Comparison of ENCODE assay signal across 9 cellular contexts in genomic region chr4:76868780-76869179, GRCh38. TPM values are rescaled to one million over a fixed set of nuclear protein-coding genes. Genes with fewer than 3 reads are reported as not detected.
DNase-seq lines count a peak whose midpoint lies in the region; ATAC-seq, FAIRE-seq and TF ChIP-seq lines count a peak whose summit lies in the region.
"Not testable (repeated sequence)": the region's sequence is repeated elsewhere in the genome, so short reads cannot be mapped to it uniquely, and the experiment has no call there.
"Had no signal": no experiment of that assay in that cellular context is flagged by ENCODE, and none has a peak within 500 bp of the region (broad histone marks: within the 10 kb centered on the region; RNA-seq: fewer than 3 reads in every experiment).

No MANE protein-coding gene starts in this region.

- not testable (repeated sequence) for H3K18ac ChIP-seq in mesendoderm (ENCODE audit: low read length); trophoblast cell (ENCODE audit: low read length)

- not testable (repeated sequence) for H4K5ac ChIP-seq in mesendoderm (ENCODE audit: low read length)

- peak overlapping the region; percentile 43 for H2BK5ac ChIP-seq in mesendoderm (ENCODE audit: low read length)
- H2BK5ac ChIP-seq in trophoblast cell (ENCODE audit: low read depth, low read length, poor library complexity) = not testable (repeated sequence)

- H3K9me3 Mint-ChIP-seq in GM23338; astrocyte (ENCODE audit: unreplicated experiment): not testable (repeated sequence)

- peak; percentile 21 to 50; a peak in 2 of 4 replicates for TF ChIP-seq CTCF in GM23338 (conservative IDR thresholded peaks at IDR 0.05; ENCODE audit: low read depth in 2 of 2)
- TF ChIP-seq CTCF in astrocyte (IDR thresholded peaks at IDR 0.05; ENCODE audit: insufficient read depth, low read depth, low read length); fibroblast of villous mesenchyme (IDR thresholded peaks at IDR 0.05; ENCODE audit: insufficient read depth, low read depth, low read length): not testable (repeated sequence)

- peak overlapping the region; percentile 62; the same call in 1 of the 2 replicates for H3K4me2 ChIP-seq in GM23338
- not testable (repeated sequence) for H3K4me2 ChIP-seq in astrocyte (ENCODE audit: low read length); mesendoderm (ENCODE audit: low read length); trophoblast cell (ENCODE audit: low read length)

- peak overlapping the region; percentile 83 for H4K91ac ChIP-seq in trophoblast cell (ENCODE audit: low read depth, low read length)

- not testable (repeated sequence) for FAIRE-seq in astrocyte (lab: Jason Lieb, UNC)

- H4K20me1 ChIP-seq in GM23338 (replicated peaks; ENCODE audit: insufficient read depth); astrocyte (ENCODE audit: insufficient read depth, low read length): not testable (repeated sequence)

- not testable (repeated sequence) for H3K4me3 Mint-ChIP-seq in GM23338; astrocyte (ENCODE audit: unreplicated experiment)

- H3K36me3 ChIP-seq in GM23338 (ENCODE audit: insufficient read depth); astrocyte (ENCODE audit: insufficient read depth, low read length); mesendoderm (ENCODE audit: control insufficient read depth, insufficient read depth, low read length); trophoblast cell (ENCODE audit: control insufficient read depth in 1 of 2, insufficient read depth in 2 of 2, low read length in 2 of 2): not testable (repeated sequence)

- peak overlapping the region; percentile 42 for H2BK12ac ChIP-seq in trophoblast cell (ENCODE audit: low read length)

- not testable (repeated sequence) for H2BK120ac ChIP-seq in mesendoderm (ENCODE audit: low read depth, low read length)
- H2BK120ac ChIP-seq in trophoblast cell (ENCODE audit: insufficient read depth, low read length, poor library complexity) = peak overlapping the region; percentile 68

- not testable (repeated sequence) for H3K27ac ChIP-seq in GM23338 (ENCODE audit: low read depth); astrocyte (ENCODE audit: low read depth, low read length); mesendoderm (ENCODE audit: low read depth, low read length); trophoblast cell (ENCODE audit: low read depth, low read length)

- H3K9me3 ChIP-seq in astrocyte (ENCODE audit: insufficient read depth, low read depth, low read length); trophoblast cell (ENCODE audit: insufficient read depth, low read depth, low read length): not testable (repeated sequence)

- H3K14ac ChIP-seq in trophoblast cell (ENCODE audit: low read length) = peak overlapping the region; percentile 39

- H3K27me3 ChIP-seq in GM23338 (ENCODE audit: insufficient read depth); astrocyte (ENCODE audit: insufficient read depth, low read length); mesendoderm (ENCODE audit: insufficient read depth, low read length, poor library complexity); trophoblast cell (ENCODE audit: insufficient read depth, low read length): not testable (repeated sequence)

- H3K36me3 Mint-ChIP-seq in GM23338 (ENCODE audit: low read depth); astrocyte (ENCODE audit: low read depth, unreplicated experiment): not testable (repeated sequence)

- H3K27me3 Mint-ChIP-seq in GM23338 (ENCODE audit: insufficient read depth, low read depth, poor library complexity) = peaks cover 12% of the 10 kb centered on the region
- H3K27me3 Mint-ChIP-seq in astrocyte (ENCODE audit: low read depth, unreplicated experiment) = not testable (repeated sequence)

- H3K27ac Mint-ChIP-seq in GM23338 = peak overlapping the region; percentile 96
- peak overlapping the region; percentile 4 for H3K27ac Mint-ChIP-seq in astrocyte (ENCODE audit: unreplicated experiment)

- not testable (repeated sequence) for H2AK5ac ChIP-seq in mesendoderm (ENCODE audit: low read length); trophoblast cell (ENCODE audit: low read length)

- ATAC-seq in GM23338 = peak; percentile 20; the same call in 2 of the 3 replicates

- H3K56ac ChIP-seq in mesendoderm (ENCODE audit: low read length) = peak overlapping the region; percentile 50

- not testable (repeated sequence) for H2BK15ac ChIP-seq in mesendoderm (replicated peaks; ENCODE audit: low read depth)

- DNase-seq in GM23338 (ENCODE audit: low spot score) (peak; percentile 48), NCI-H1436 (lab: John Stamatoyannopoulos, UW) (peak; percentile 21), fibroblast of villous mesenchyme (ENCODE audit: low read depth) (peak; percentile 14), mesendoderm (peak; percentile 49)
- not testable (repeated sequence) for DNase-seq in astrocyte (ENCODE audit: low read depth); trophoblast cell

- H3K4me1 ChIP-seq in GM23338 (ENCODE audit: insufficient read depth) (peaks cover 15% of the 10 kb centered on the region), trophoblast cell (ENCODE audit: control insufficient read depth in 1 of 2, insufficient read depth in 2 of 2, low read length in 2 of 2) (peaks cover 14 to 21% of the 10 kb centered on the region in 2 experiments)
- not testable (repeated sequence) for H3K4me1 ChIP-seq in astrocyte (ENCODE audit: insufficient read depth, low read length); mesendoderm (ENCODE audit: control insufficient read depth, low read depth, low read length)

- not testable (repeated sequence) for H4K8ac ChIP-seq in mesendoderm (ENCODE audit: low read depth, low read length); trophoblast cell (ENCODE audit: low read depth, low read length)

- no CpG with 5 or more reads among the region's 4 CpGs for WGBS in mesendoderm (ENCODE audit: extremely low coverage, insufficient coverage, low lambda C conversion rate)
- no CpG with 5 or more reads among the region's 4 CpGs for WGBS in trophoblast cell (ENCODE audit: extremely low coverage, insufficient coverage, insufficient read length)

- H2AFZ ChIP-seq in GM23338 = peak overlapping the region; percentile 97
- not testable (repeated sequence) for H2AFZ ChIP-seq in astrocyte (ENCODE audit: low read depth, low read length); trophoblast cell (ENCODE audit: insufficient read depth, low read length, poor library complexity)

- H3K9me2 ChIP-seq in GM23338 (ENCODE audit: insufficient read depth) = not testable (repeated sequence)

- H3K9ac ChIP-seq in astrocyte (ENCODE audit: low read length); mesendoderm (ENCODE audit: low read length); trophoblast cell (ENCODE audit: low read length): not testable (repeated sequence)

- not testable (repeated sequence) for H3K4me3 ChIP-seq in GM23338; astrocyte (ENCODE audit: insufficient read depth, low read depth, low read length); fibroblast of villous mesenchyme (ENCODE audit: low read depth, low read length); mesendoderm (ENCODE audit: low read length); trophoblast cell (ENCODE audit: low read depth, low read length)

- peaks cover 20% of the 10 kb centered on the region for H3K4me1 Mint-ChIP-seq in GM23338
- H3K4me1 Mint-ChIP-seq in astrocyte (ENCODE audit: low read depth, unreplicated experiment) = not testable (repeated sequence)

- H3F3A ChIP-seq in GM23338 (replicated peaks; ENCODE audit: low read depth) = not testable (repeated sequence)

- not testable (repeated sequence) for H4K12ac ChIP-seq in trophoblast cell (ENCODE audit: low read depth, low read length)

- not testable (repeated sequence) for H3K23ac ChIP-seq in mesendoderm (ENCODE audit: low read length); trophoblast cell (ENCODE audit: low read length)

- not testable (repeated sequence) for H3K4ac ChIP-seq in mesendoderm (ENCODE audit: low read depth, low read length)
- H3K4ac ChIP-seq in trophoblast cell (ENCODE audit: low read depth, low read length) = peak overlapping the region; percentile 40

- H3K79me1 ChIP-seq in mesendoderm (ENCODE audit: low read length) = not testable (repeated sequence)
- peaks cover 12% of the 10 kb centered on the region for H3K79me1 ChIP-seq in trophoblast cell (ENCODE audit: low read length)

- not testable (repeated sequence) for H3K79me2 ChIP-seq in GM23338 (replicated peaks; ENCODE audit: insufficient read depth); astrocyte (ENCODE audit: insufficient read depth, low read length); mesendoderm (ENCODE audit: control insufficient read depth, insufficient read depth, low read length); trophoblast cell (ENCODE audit: control insufficient read depth, insufficient read depth, low read length, poor library complexity)

RNA-seq across cellular contexts. Expression of gene SOWAHB, which starts 29.2 kb away (rescaled TPM):
- 1.1 and 2.8 TPM in 2 replicates for total RNA-seq in GM23338 (2014; rRNA removed; shearing (Covaris generic))
- polyA plus RNA-seq in GM23338 (2016; fragmentation: Nextera tagmentation; extraction: Ambion mirVana) = 0.08 and 0.19 TPM in 2 replicates
- total RNA-seq in astrocyte (6.2 and 6.8 TPM in 2 replicates), fibroblast of villous mesenchyme (under 0.01 and 0.32 TPM in 2 replicates)
- polyA plus RNA-seq in mesendoderm (2013, experiment 1 of 2) = 0.20 TPM
- 0.15 TPM for polyA plus RNA-seq in mesendoderm (2013, experiment 2 of 2)
- 2.1 and 2.2 TPM in 2 replicates for polyA plus RNA-seq in trophoblast cell (2013)
- total RNA-seq: CD4-positive, alpha-beta memory T cell; IMR-90 had no signal
- polyA plus RNA-seq: AG04450; CD4-positive, alpha-beta memory T cell; IMR-90 had no signal
